ENCODE assay signal across 18 cellular contexts in the genomic region with DNA sequence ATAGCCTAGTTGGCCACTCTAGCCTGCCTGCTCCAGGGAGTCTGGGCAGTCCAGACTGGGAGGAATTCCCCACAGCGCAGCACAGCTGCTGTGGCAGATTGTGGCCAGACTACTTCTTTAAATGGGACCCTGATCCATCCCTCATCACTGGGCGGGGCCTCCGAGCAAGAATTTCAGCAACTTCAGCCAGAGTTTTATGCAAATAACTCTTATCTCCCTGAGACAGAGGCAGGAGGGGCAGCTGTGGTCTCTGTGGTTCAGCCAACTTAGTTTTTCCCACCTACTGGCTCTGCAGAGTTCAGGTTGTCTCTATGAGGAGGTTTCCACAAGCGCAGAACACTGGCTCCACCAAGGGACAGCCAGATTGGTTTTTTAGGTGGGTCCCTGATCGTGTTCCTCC.
"Had no signal": no experiment of that assay in that cellular context is flagged by ENCODE, and none has a peak within 500 bp of the region (broad histone marks: within the 10 kb centered on the region; RNA-seq: fewer than 3 reads in every experiment).

No MANE protein-coding gene starts in this region.

- H3K27me3 ChIP-seq: cardiac muscle cell, hepatocyte, right atrium auricular region had no signal

- DNase-seq: activated CD4-positive, alpha-beta memory T cell treated with anti-CD3 and anti-CD28 coated beads for 36 hours; activated CD4-positive, alpha-beta T cell treated with anti-CD3 and anti-CD28 coated beads for 36 hours; activated CD8-positive, alpha-beta memory T cell treated with anti-CD3 and anti-CD28 coated beads, Interleukin-2, amount 10 ng/mL, durations not matched to agents 7 days and 5 days; activated effector memory CD4-positive, alpha-beta T cell treated with Interleukin-2 at 50 U/mL for 16 hours; activated naive CD4-positive, alpha-beta T cell treated with anti-CD3 and anti-CD28 coated beads, Interleukin-2, amount 50 U/mL, for 16 hours; activated T-cell treated with anti-CD3 and anti-CD28 coated beads, Interleukin-2, amount 50 U/mL, for 1 hour; left ventricle myocardium inferior; nucleus accumbens; small intestine; stimulated activated CD4-positive, alpha-beta T cell treated with anti-CD3 and anti-CD28 coated beads, Interleukin-4, amount 100 ng/mL, for 4 hours; stimulated activated CD8-positive, alpha-beta memory T cell treated with anti-CD3 and anti-CD28 coated beads, Interleukin-4, amount 100 ng/mL, for 48 hours; stimulated activated naive CD4-positive, alpha-beta T cell treated with Interleukin-2 at 50 U/mL for 16 hours; substantia nigra; trophoblast cell had no signal

- H3K9me3 ChIP-seq: left ventricle myocardium inferior, right atrium auricular region had no signal

- H3K4me3 ChIP-seq: cardiac muscle cell, hepatocyte, left ventricle myocardium inferior, right atrium auricular region had no signal

- H3K36me3 ChIP-seq: cardiac muscle cell, left ventricle myocardium inferior, right atrium auricular region had no signal

- H3K27ac ChIP-seq: cardiac muscle cell, hepatocyte, left ventricle myocardium inferior, right atrium auricular region had no signal

- ATAC-seq: activated CD4-positive, alpha-beta T cell treated with anti-CD3 and anti-CD28 coated beads for 36 hours; activated CD8-positive, alpha-beta memory T cell treated with anti-CD3 and anti-CD28 coated beads, Interleukin-2, amount 10 ng/mL, durations not matched to agents 7 days and 5 days; natural killer cell treated with Interleukin-12 subunit alpha and Interleukin-12 subunit beta and Interleukin-15 and Interleukin-18, amount 100 ng/mL, for 72 hours had no signal

- H3K4me1 ChIP-seq: left ventricle myocardium inferior, right atrium auricular region had no signal
